In genomic region chr12:124656214-124656516, GRCh38 we compare ENCODE assay signal across 11 cellular contexts.
A peak's percentile ranks its signal among the peaks of the same experiment; 100 is the strongest.
DNase-seq lines count a peak whose midpoint lies in the region; ATAC-seq and TF ChIP-seq lines count a peak whose summit lies in the region.
"Had no signal": no experiment of that assay in that cellular context is flagged by ENCODE, and none has a peak within 500 bp of the region (broad histone marks: within the 10 kb centered on the region; RNA-seq: fewer than 3 reads in every experiment).

No MANE protein-coding gene starts in this region.

- no peaks in the 10 kb centered on the region for H4K20me1 ChIP-seq in OCI-LY7 (ENCODE audit: insufficient read depth, low read length)

- BruUV-seq in OCI-LY7 (replicated peaks; lab: Mats Ljungman, UMichigan): no TSS peak

- H3K27ac ChIP-seq in AG04450 (ENCODE audit: low read depth, low read length) (peak overlapping the region; percentile 78), WERI-Rb-1 (peak overlapping the region; percentile 99), rectal smooth muscle tissue (ENCODE audit: low read depth, low read length) (peak overlapping the region; percentile 96), OCI-LY7 (ENCODE audit: low read depth, low read length, poor library complexity, severe bottlenecking) (no peak overlapping the region)

- CTCF ChIA-PET in AG04450 (lab: Charles Lee) (no interaction called here), OCI-LY7 (lab: Charles Lee; ENCODE audit: unreplicated experiment) (no interaction called here)

- ATAC-seq in HG03457 (IDR thresholded peaks at IDR 0.05; ENCODE audit: unreplicated experiment): no peak
- ATAC-seq: activated CD8-positive, alpha-beta T cell treated with anti-CD3 and anti-CD28 coated beads, Interleukin-2, amount 10 ng/mL, durations not matched to agents 7 days and 5 days had no signal

- H3K79me2 ChIP-seq in OCI-LY7 (ENCODE audit: insufficient read depth, low read depth, low read length): no peaks in the 10 kb centered on the region

- DNase-seq in AG04450 (ENCODE audit: low read depth, low spot score): no peak
- no peak for DNase-seq in WERI-Rb-1
- no peak for DNase-seq in fibroblast of pulmonary artery (ENCODE audit: low read depth)
- DNase-seq in OCI-LY7 (ENCODE audit: low spot score): no peak
- DNase-seq in DMS114 treated with DMSO at 0.1 percent for 48 hours (lab: John Stamatoyannopoulos, UW; ENCODE audit: unreplicated experiment): no peak
- DNase-seq in GM19240 (ENCODE audit: insufficient read length, low spot score): no peak
- DNase-seq: activated CD8-positive, alpha-beta T cell treated with anti-CD3 and anti-CD28 coated beads, Interleukin-2, amount 10 ng/mL, durations not matched to agents 7 days and 5 days; activated gamma-delta T cell treated with Interleukin-2 at 50 U/mL for 16 hours had no signal

- H3K4me3 ChIP-seq in AG04450 (ENCODE audit: low read depth, low read length): no peak overlapping the region
- H3K4me3 ChIP-seq in WERI-Rb-1 (ENCODE audit: low read depth, low read length): no peak overlapping the region
- H3K4me3 ChIP-seq in fibroblast of pulmonary artery (replicated peaks; ENCODE audit: low read depth, low read length): no peak overlapping the region
- no peak overlapping the region for H3K4me3 ChIP-seq in rectal smooth muscle tissue (ENCODE audit: low read length)
- no peak overlapping the region for H3K4me3 ChIP-seq in OCI-LY7 (ENCODE audit: low read depth, low read length, poor library complexity, severe bottlenecking)
- H3K4me3 ChIP-seq: testis had no signal

- H3K9ac ChIP-seq in rectal smooth muscle tissue (ENCODE audit: low read length): no peak overlapping the region

- intact Hi-C loops in OCI-LY7 (cut with micrococcal nuclease; ENCODE audit: unreplicated experiment): no loop called here

- H3K9me3 ChIP-seq in AG04450 (ENCODE audit: control insufficient read depth, insufficient read depth, low read length) (no peaks in the 10 kb centered on the region), WERI-Rb-1 (ENCODE audit: severe bottlenecking) (no peaks in the 10 kb centered on the region), OCI-LY7 (ENCODE audit: low read length) (no peaks in the 10 kb centered on the region)
- H3K9me3 ChIP-seq: testis had no signal

- POLR2A ChIA-PET in AG04450 (lab: Yijun Ruan, JAX) (interaction anchor here (0.8 to 1.6 kb wide), 5 partner anchors 20 to 109 kb away, joined by 3 to 6 read pairs (median 5); partner anchors contain the start of gene NCOR2), OCI-LY7 (lab: Charles Lee) (no interaction called here)

- no peak overlapping the region for H2AFZ ChIP-seq in OCI-LY7 (ENCODE audit: low read length)

- no peak overlapping the region for H3K4me2 ChIP-seq in OCI-LY7 (ENCODE audit: low read length)

- H3K27me3 ChIP-seq in AG04450 (ENCODE audit: control insufficient read depth, insufficient read depth, low read length) (no peaks in the 10 kb centered on the region), WERI-Rb-1 (ENCODE audit: insufficient read depth, low read depth, severe bottlenecking) (no peaks in the 10 kb centered on the region), rectal smooth muscle tissue (ENCODE audit: control insufficient read depth, insufficient read depth, low read length) (no peaks in the 10 kb centered on the region)
- H3K27me3 ChIP-seq: testis had no signal

- H3K4me1 ChIP-seq in rectal smooth muscle tissue (ENCODE audit: control insufficient read depth, insufficient read depth, low read length) (peaks cover 13% of the 10 kb centered on the region), OCI-LY7 (ENCODE audit: insufficient read depth, low read length, poor library complexity, severe bottlenecking) (no peaks in the 10 kb centered on the region)

- H3K36me3 ChIP-seq in WERI-Rb-1 (peaks cover 14% of the 10 kb centered on the region), rectal smooth muscle tissue (ENCODE audit: control insufficient read depth, insufficient read depth, low read length) (no peaks in the 10 kb centered on the region), OCI-LY7 (ENCODE audit: insufficient read depth, low read length) (no peaks in the 10 kb centered on the region)

- peak; percentile 16; the same call in 1 of the 2 replicates for TF ChIP-seq CTCF in AG04450 (IDR thresholded peaks at IDR 0.05; ENCODE audit: low read depth, low read length)
- TF ChIP-seq CTCF in WERI-Rb-1 (IDR thresholded peaks at IDR 0.05; ENCODE audit: low read depth, low read length): no peak
- TF ChIP-seq CTCF in fibroblast of pulmonary artery (IDR thresholded peaks at IDR 0.05; ENCODE audit: low read length, missing control alignments): peak; percentile 4
- no peak for TF ChIP-seq CTCF in OCI-LY7 (conservative IDR thresholded peaks at IDR 0.05; ENCODE audit: low read length)

- H3K9me2 ChIP-seq in OCI-LY7 (ENCODE audit: insufficient read depth, low read length): no peaks in the 10 kb centered on the region

Comparison
In these comparisons a context has a peak if more than half of its experiments do, and no peak if none do; other contexts are left out.
1. CTCF ChIP-seq: peak in AG04450 (single experiment) and fibroblast of pulmonary artery (single experiment); none in WERI-Rb-1 (single experiment) and OCI-LY7 (single experiment).